In genomic region chr5:172454355-172455086, GRCh38 we compare ENCODE assay signal across 9 cellular contexts. TPM values are rescaled to one million over a fixed set of nuclear protein-coding genes. Genes with fewer than 3 reads are reported as not detected.
DNase-seq lines count a peak whose midpoint lies in the region; ATAC-seq and TF ChIP-seq lines count a peak whose summit lies in the region.
"Had no signal": no experiment of that assay in that cellular context is flagged by ENCODE, and none has a peak within 500 bp of the region (broad histone marks: within the 10 kb centered on the region; RNA-seq: fewer than 3 reads in every experiment).

Gene SH3PXD2B, minus strand, starts transcription at chr5:172454525. Its CDS starts 173 bp downstream, at chr5:172454352.

- H3K36me3 ChIP-seq in duodenal mucosa (ENCODE audit: control insufficient read depth in 1 of 2, insufficient read depth in 2 of 2, low read length in 2 of 2) (no peaks in the 10 kb centered on the region), liver (ENCODE audit: control insufficient read depth in 4 of 4, insufficient read depth in 3 of 4, low read depth in 1 of 4, low read length in 3 of 4) (peaks cover 0 to 2% (median 0%) of the 10 kb centered on the region in 4 donors)
- H3K36me3 ChIP-seq: neutrophil had no signal

- DNase-seq in DMS79 treated with DMSO at 0.1 percent for 48 hours (lab: John Stamatoyannopoulos, UW) (peak; percentile 38), DMS79 (lab: John Stamatoyannopoulos, UW) (no peak), LHCN-M2 (ENCODE audit: low read depth) (peak; percentile 61), WTC11 (ENCODE audit: low spot score) (peak; percentile 79), GF-D8 (lab: John Stamatoyannopoulos, UW) (no peak)
- peak; percentile 12 to 23 for DNase-seq in stimulated activated CD4-positive, alpha-beta T cell treated with anti-CD3 and anti-CD28 coated beads, Interleukin-4, amount 100 ng/mL, for 48 hours (ENCODE audit: low read depth in 2 of 2)

- TF ChIP-seq CTCF in WTC11 (IDR thresholded peaks at IDR 0.05) (no peak), liver (IDR thresholded peaks at IDR 0.05; ENCODE audit: low read depth, low read length, missing input control) (no peak)

- WGBS in liver = 7% methylated on average over 83 of the region's 90 CpGs

- H3K4me1 ChIP-seq in duodenal mucosa (ENCODE audit: control insufficient read depth in 1 of 2, insufficient read depth in 2 of 2, low read length in 2 of 2) = peaks cover 6 to 14% of the 10 kb centered on the region in 2 donors
- H3K4me1 ChIP-seq in liver (ENCODE audit: control insufficient read depth in 4 of 4, insufficient read depth in 4 of 4, low read length in 3 of 4) = peaks cover 0 to 13% (median 9%) of the 10 kb centered on the region in 4 donors

- H3K9me3 Mint-ChIP-seq in WTC11 = no peaks in the 10 kb centered on the region

- H3K9me3 ChIP-seq in duodenal mucosa (ENCODE audit: control insufficient read depth in 1 of 2, low read length in 2 of 2) (no peaks in the 10 kb centered on the region), liver (ENCODE audit: control insufficient read depth in 4 of 4, low read length in 3 of 4) (no peaks in the 10 kb centered on the region)
- H3K9me3 ChIP-seq: neutrophil had no signal

- H3K9ac ChIP-seq in duodenal mucosa (ENCODE audit: low read depth in 1 of 2, low read length in 2 of 2) = peak within 1 kb of the TSS; percentile 28 to 52
- peak within 1 kb of the TSS; percentile 20 to 67 for H3K9ac ChIP-seq in liver (ENCODE audit: low read depth in 1 of 2, low read length in 2 of 2)

- peaks cover 16% of the 10 kb centered on the region for H3K27me3 Mint-ChIP-seq in WTC11 (ENCODE audit: low read depth)

- H3K4me3 ChIP-seq in duodenal mucosa (ENCODE audit: low read depth in 1 of 2, low read length in 2 of 2) (peak within 1 kb of the TSS; percentile 71 to 73), liver (ENCODE audit: low read depth in 1 of 3, low read length in 3 of 3) (peak within 1 kb of the TSS; percentile 61 to 82 (median 80))

- CTCF ChIA-PET in WTC11 (lab: Charles Lee) = no interaction called here

- POLR2A ChIA-PET in WTC11 (lab: Charles Lee) = no interaction called here

- H3K27me3 ChIP-seq in duodenal mucosa (ENCODE audit: control insufficient read depth in 1 of 2, insufficient read depth in 2 of 2, low read length in 2 of 2) (peaks cover 0 to 4% of the 10 kb centered on the region in 2 donors), liver (ENCODE audit: control insufficient read depth in 4 of 4, insufficient read depth in 4 of 4, low read length in 3 of 4) (no peaks in the 10 kb centered on the region)

- H3K4me3 Mint-ChIP-seq in WTC11 = peak within 1 kb of the TSS; percentile 90

- H3K4me1 Mint-ChIP-seq in WTC11 = peaks cover 49% of the 10 kb centered on the region

- H3K27ac ChIP-seq in duodenal mucosa (ENCODE audit: low read depth, low read length) (peak within 1 kb of the TSS; percentile 64), liver (ENCODE audit: low read depth in 1 of 2, low read length in 2 of 2) (peak within 1 kb of the TSS; percentile 15 to 24)
- H3K27ac ChIP-seq: neutrophil had no signal

- peak within 1 kb of the TSS; percentile 91 for H3K27ac Mint-ChIP-seq in WTC11

- TF ChIP-seq RAD21 in liver (IDR thresholded peaks at IDR 0.05) = no peak

- no peaks in the 10 kb centered on the region for H3K36me3 Mint-ChIP-seq in WTC11

- peak; percentile 41 for ATAC-seq in WTC11

TF ChIP-seq in WTC11, 78 proteins besides CTCF, POLR2A, EP300 and RAD21 (continues in another document):
- 0 out of 2 replicates have a peak, but pooled peaks have one; percentile 46 for TF ChIP-seq NFE2L1 (CRISPR knock-in tag; IDR thresholded peaks at IDR 0.05)
- TF ChIP-seq ARID4B (CRISPR knock-in tag; IDR thresholded peaks at IDR 0.05; ENCODE audit: borderline replicate concordance) = 0 out of 2 replicates have a peak, but pooled peaks have one; percentile 7
- TF ChIP-seq NR3C1 (CRISPR knock-in tag; conservative IDR thresholded peaks at IDR 0.05; ENCODE audit: low read depth) = 0 out of 2 replicates have a peak, but pooled peaks have one; percentile 42

TF ChIP-seq in liver, 16 proteins besides CTCF, POLR2A, EP300 and RAD21:
- TF ChIP-seq ATF3 (IDR thresholded peaks at IDR 0.05) (no peak), HNF4A (conservative IDR thresholded peaks at IDR 0.05) (no peak), REST (IDR thresholded peaks at IDR 0.05) (no peak), EGR1 (IDR thresholded peaks at IDR 0.05; ENCODE audit: low read depth in 2 of 2) (no peak), JUND (IDR thresholded peaks at IDR 0.05) (no peak), HNF4G (IDR thresholded peaks at IDR 0.05) (no peak), FOXA2 (IDR thresholded peaks at IDR 0.05) (no peak), RXRA (IDR thresholded peaks at IDR 0.05) (no peak), GABPA (IDR thresholded peaks at IDR 0.05 in 1 of 2, conservative IDR thresholded peaks at IDR 0.05 in 1 of 2) (no peak), ZBTB33 (IDR thresholded peaks at IDR 0.05) (no peak), TAF1 (conservative IDR thresholded peaks at IDR 0.05) (no peak), MAX (IDR thresholded peaks at IDR 0.05) (no peak), NR2F2 (IDR thresholded peaks at IDR 0.05) (no peak), FOXA1 (IDR thresholded peaks at IDR 0.05) (no peak), SP1 (IDR thresholded peaks at IDR 0.05) (no peak), YY1 (IDR thresholded peaks at IDR 0.05) (no peak)

RNA-seq across cellular contexts. Expression of gene SH3PXD2B, which starts in this region (rescaled TPM):
- 23.1 and 25.9 TPM in 2 replicates for total RNA-seq in LHCN-M2 (2014; rRNA removed)
- polyA plus RNA-seq in LHCN-M2 (2012) = 36.7 TPM
- total RNA-seq in WTC11 (2021) = 52.2 to 64.1 TPM (median 57.4 TPM) in 3 replicates
- 1 to 10 TPM; 1.4 to 3.3 TPM for total RNA-seq in liver
- polyA plus RNA-seq in liver = 1 to 10 TPM; 1.1 to 3.0 TPM

Comparison
In these comparisons a context has a peak if more than half of its experiments do, and no peak if none do; other contexts are left out.
1. DNase-seq: peak in DMS79 treated with DMSO at 0.1 percent for 48 hours (single experiment), LHCN-M2 (single experiment), WTC11 (single experiment) and stimulated activated CD4-positive, alpha-beta T cell treated with anti-CD3 and anti-CD28 coated beads, Interleukin-4, amount 100 ng/mL, for 48 hours (2 of 2); none in DMS79 (single experiment) and GF-D8 (single experiment).